Comparison of ENCODE assay signal across 17 cellular contexts in the genomic region with DNA sequence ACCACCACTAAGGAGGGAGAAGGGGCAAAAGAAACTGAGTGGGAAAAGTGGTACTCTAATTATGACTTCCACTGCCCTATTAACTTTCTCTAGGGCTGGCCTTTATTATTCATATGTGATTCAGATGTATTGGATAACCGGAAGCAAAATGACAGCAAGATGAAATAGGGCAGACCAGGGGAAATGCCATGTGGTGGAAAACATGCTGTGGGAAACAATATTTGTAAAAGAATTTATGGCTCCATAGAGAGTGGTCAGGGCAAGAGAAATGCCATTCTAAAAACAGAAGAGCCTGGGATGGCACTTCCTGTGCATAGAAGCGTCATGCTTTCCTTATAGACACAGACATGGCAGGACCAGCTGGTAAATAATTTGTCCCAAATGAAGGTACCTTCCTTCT.
DNase-seq lines count a peak whose midpoint lies in the region; ATAC-seq and TF ChIP-seq lines count a peak whose summit lies in the region.
"Had no signal": no experiment of that assay in that cellular context is flagged by ENCODE, and none has a peak within 500 bp of the region (broad histone marks: within the 10 kb centered on the region; RNA-seq: fewer than 3 reads in every experiment).

No MANE protein-coding gene starts in this region.

- H3K27me3 ChIP-seq in GM23248 (replicated peaks; ENCODE audit: insufficient read depth) (no peaks in the 10 kb centered on the region), SK-N-SH (ENCODE audit: insufficient read depth) (no peaks in the 10 kb centered on the region), skeletal muscle satellite cell (ENCODE audit: control insufficient read depth, insufficient read depth, low read length) (no peaks in the 10 kb centered on the region)
- H3K27me3 ChIP-seq: pancreas, Peyer's patch had no signal

- H4K20me1 ChIP-seq in GM23248 (ENCODE audit: insufficient read depth) (no peaks in the 10 kb centered on the region), SK-N-SH (ENCODE audit: insufficient read depth) (no peaks in the 10 kb centered on the region)

- POLR2A ChIA-PET in SK-N-SH (lab: Yijun Ruan, JAX) = no interaction called here

- TF ChIP-seq EP300 in SK-N-SH (IDR thresholded peaks at IDR 0.05; ENCODE audit: borderline replicate concordance in 1 of 2, low read depth in 1 of 2, low read length in 1 of 2) = peak in 1 of 2 experiments; percentile 88; a peak in 2 of 4 replicates

- no peak overlapping the region for H2AFZ ChIP-seq in GM23248
- peak overlapping the region; percentile 69; the same call in 1 of the 2 replicates for H2AFZ ChIP-seq in SK-N-SH (ENCODE audit: low read depth)

- ATAC-seq in HG02623 (IDR thresholded peaks at IDR 0.05; ENCODE audit: unreplicated experiment) = no peak
- ATAC-seq: pancreas; stimulated activated naive CD8-positive, alpha-beta T cell treated with anti-CD3 and anti-CD28 coated beads, Interleukin-15, amount 100 ng/mL, for 72 hours had no signal

- CTCF ChIA-PET in SK-N-SH (lab: Yijun Ruan, JAX) = interaction anchor here (1.4 kb wide), 1 partner anchor 16 kb away, joined by 4 read pairs; no protein-coding TSS in a partner anchor

- TF ChIP-seq RAD21 in SK-N-SH (IDR thresholded peaks at IDR 0.05; ENCODE audit: low read length) = no peak

- H3K27ac ChIP-seq in GM23248 (peak overlapping the region; percentile 84), SK-N-SH (ENCODE audit: low read depth in 2 of 2, low read length in 1 of 2) (peak overlapping the region; percentile 80 to 99; a peak in 3 of 4 replicates)
- H3K27ac ChIP-seq: pancreas, Peyer's patch had no signal

- no peaks in the 10 kb centered on the region; the same call in 1 of the 2 replicates for H3K9me2 ChIP-seq in GM23248 (ENCODE audit: insufficient read depth)
- H3K9me2 ChIP-seq in SK-N-SH = no peaks in the 10 kb centered on the region

- H3K9me3 ChIP-seq in GM23248 (ENCODE audit: low read depth) (no peaks in the 10 kb centered on the region), SK-N-SH (no peaks in the 10 kb centered on the region), skeletal muscle satellite cell (replicated peaks; ENCODE audit: low read length) (no peaks in the 10 kb centered on the region)
- H3K9me3 ChIP-seq: pancreas, Peyer's patch had no signal

- WGBS in GM23248 (ENCODE audit: low coverage in 1 of 2, low lambda C conversion rate in 2 of 2, missing lambda C conversion rate in 2 of 2), 2 experiments = 6% methylated on average over 2 of the region's 2 CpGs
- 14% methylated on average over 2 of the region's 2 CpGs for WGBS in SK-N-SH (ENCODE audit: low lambda C conversion rate)

- peaks cover 21% of the 10 kb centered on the region for H3K4me1 ChIP-seq in GM23248 (ENCODE audit: insufficient read depth)
- H3K4me1 ChIP-seq in SK-N-SH (ENCODE audit: control insufficient read depth in 1 of 2, insufficient read depth in 2 of 2, low read depth in 1 of 2, low read length in 1 of 2) = peaks cover 0 to 18% of the 10 kb centered on the region in 2 experiments; a peak in 1 of 4 replicates
- peaks cover 42% of the 10 kb centered on the region for H3K4me1 ChIP-seq in skeletal muscle satellite cell (ENCODE audit: control insufficient read depth, insufficient read depth, low read length)
- H3K4me1 ChIP-seq: pancreas had no signal

- in situ Hi-C loops in GM23248 (cut with MboI) = no loop called here

- TF ChIP-seq CTCF in SK-N-SH (IDR thresholded peaks at IDR 0.05) = no peak
- no peak for TF ChIP-seq CTCF in fibroblast of pulmonary artery (IDR thresholded peaks at IDR 0.05; ENCODE audit: low read length, missing control alignments)
- no peak for TF ChIP-seq CTCF in GM20000 (IDR thresholded peaks at IDR 0.05; ENCODE audit: extremely low read depth, missing control alignments)

- no peaks in the 10 kb centered on the region for H3K36me3 ChIP-seq in GM23248 (ENCODE audit: low read depth)
- H3K36me3 ChIP-seq in SK-N-SH (replicated peaks in 1 of 2; ENCODE audit: control insufficient read depth in 1 of 2, insufficient read depth in 2 of 2, low read length in 1 of 2) = no peaks in the 10 kb centered on the region
- H3K36me3 ChIP-seq in skeletal muscle satellite cell (ENCODE audit: insufficient read depth, low read length) = no peaks in the 10 kb centered on the region
- H3K36me3 ChIP-seq: pancreas, Peyer's patch had no signal

- H3K4me3 ChIP-seq in GM23248 (peak overlapping the region; percentile 42), SK-N-SH (ENCODE audit: low read depth in 2 of 2, low read length in 1 of 2) (0 out of 4 replicates have a peak overlapping the region, but pooled peaks of 1 of the 2 experiments have one; percentile 4), fibroblast of pulmonary artery (replicated peaks; ENCODE audit: low read depth, low read length) (no peak overlapping the region), skeletal muscle satellite cell (ENCODE audit: low read length) (peak overlapping the region; percentile 39)
- H3K4me3 ChIP-seq: pancreas, Peyer's patch had no signal

- H3K9ac ChIP-seq in GM23248 = peak overlapping the region; percentile 42; the same call in 1 of the 2 replicates
- H3K9ac ChIP-seq in SK-N-SH = peak overlapping the region; percentile 50; the same call in 1 of the 2 replicates
- H3K9ac ChIP-seq in skeletal muscle satellite cell (ENCODE audit: low read depth, low read length) = peak overlapping the region; percentile 76

- H3K4me2 ChIP-seq in GM23248 (ENCODE audit: unreplicated experiment) = peak overlapping the region; percentile 67
- H3K4me2 ChIP-seq in SK-N-SH = peak overlapping the region; percentile 41; the same call in 1 of the 2 replicates
- H3K4me2 ChIP-seq in skeletal muscle satellite cell (ENCODE audit: low read length) = peak overlapping the region; percentile 74

- DNase-seq in GM23248 (peak; percentile 70), SK-N-SH (no peak), fibroblast of pulmonary artery (ENCODE audit: low read depth) (peak; percentile 48), GM20000 (ENCODE audit: low spot score) (no peak), NCI-H82 (lab: John Stamatoyannopoulos, UW) (no peak), iPS-NIHi11 (ENCODE audit: low spot score) (no peak)
- DNase-seq: activated CD4-positive, alpha-beta T cell treated with anti-CD3 and anti-CD28 coated beads for 1 hour; activated CD8-positive, alpha-beta memory T cell treated with anti-CD3 and anti-CD28 coated beads, Interleukin-2, amount 50 U/mL, for 4 hours; activated naive CD4-positive, alpha-beta T cell treated with anti-CD3 and anti-CD28 coated beads, Interleukin-2, amount 10 ng/mL, durations not matched to agents 7 days and 5 days; CD8-positive, alpha-beta memory T cell; NCI-H2029; pancreas; Peyer's patch; stimulated activated naive CD8-positive, alpha-beta T cell treated with anti-CD3 and anti-CD28 coated beads, Interleukin-15, amount 100 ng/mL, for 72 hours; T-helper 1 cell had no signal

- H3F3A ChIP-seq in GM23248 (ENCODE audit: insufficient read depth) (peaks cover 20% of the 10 kb centered on the region), SK-N-SH (replicated peaks; ENCODE audit: insufficient read depth) (peaks cover 12% of the 10 kb centered on the region)

- H3K79me2 ChIP-seq in GM23248 (ENCODE audit: insufficient read depth) = no peaks in the 10 kb centered on the region
- no peaks in the 10 kb centered on the region for H3K79me2 ChIP-seq in SK-N-SH (ENCODE audit: insufficient read depth)

TF ChIP-seq in SK-N-SH, 30 proteins besides CTCF, POLR2A, EP300 and RAD21 (continues in another document):
- TF ChIP-seq POLR2AphosphoS5 (IDR thresholded peaks at IDR 0.05; ENCODE audit: low read depth, low read length) = peak; percentile 83; the same call in 1 of the 2 replicates
- TF ChIP-seq, protein P1, sequence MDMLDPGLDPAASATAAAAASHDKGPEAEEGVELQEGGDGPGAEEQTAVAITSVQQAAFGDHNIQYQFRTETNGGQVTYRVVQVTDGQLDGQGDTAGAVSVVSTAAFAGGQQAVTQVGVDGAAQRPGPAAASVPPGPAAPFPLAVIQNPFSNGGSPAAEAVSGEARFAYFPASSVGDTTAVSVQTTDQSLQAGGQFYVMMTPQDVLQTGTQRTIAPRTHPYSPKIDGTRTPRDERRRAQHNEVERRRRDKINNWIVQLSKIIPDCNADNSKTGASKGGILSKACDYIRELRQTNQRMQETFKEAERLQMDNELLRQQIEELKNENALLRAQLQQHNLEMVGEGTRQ (IDR thresholded peaks at IDR 0.05; ENCODE audit: borderline replicate concordance, low read depth, low read length) = no peak
- TF ChIP-seq NFIC (IDR thresholded peaks at IDR 0.05; ENCODE audit: borderline replicate concordance) = no peak; the same call in 1 of the 2 replicates
- TF ChIP-seq, protein P2, sequence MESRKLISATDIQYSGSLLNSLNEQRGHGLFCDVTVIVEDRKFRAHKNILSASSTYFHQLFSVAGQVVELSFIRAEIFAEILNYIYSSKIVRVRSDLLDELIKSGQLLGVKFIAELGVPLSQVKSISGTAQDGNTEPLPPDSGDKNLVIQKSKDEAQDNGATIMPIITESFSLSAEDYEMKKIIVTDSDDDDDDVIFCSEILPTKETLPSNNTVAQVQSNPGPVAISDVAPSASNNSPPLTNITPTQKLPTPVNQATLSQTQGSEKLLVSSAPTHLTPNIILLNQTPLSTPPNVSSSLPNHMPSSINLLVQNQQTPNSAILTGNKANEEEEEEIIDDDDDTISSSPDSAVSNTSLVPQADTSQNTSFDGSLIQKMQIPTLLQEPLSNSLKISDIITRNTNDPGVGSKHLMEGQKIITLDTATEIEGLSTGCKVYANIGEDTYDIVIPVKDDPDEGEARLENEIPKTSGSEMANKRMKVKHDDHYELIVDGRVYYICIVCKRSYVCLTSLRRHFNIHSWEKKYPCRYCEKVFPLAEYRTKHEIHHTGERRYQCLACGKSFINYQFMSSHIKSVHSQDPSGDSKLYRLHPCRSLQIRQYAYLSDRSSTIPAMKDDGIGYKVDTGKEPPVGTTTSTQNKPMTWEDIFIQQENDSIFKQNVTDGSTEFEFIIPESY (IDR thresholded peaks at IDR 0.05; ENCODE audit: borderline replicate concordance, low read depth) = no peak
- peak; percentile 70; the same call in 1 of the 2 replicates for TF ChIP-seq FOSL2 (IDR thresholded peaks at IDR 0.05; ENCODE audit: borderline replicate concordance, low read depth)
- TF ChIP-seq, protein P3, sequence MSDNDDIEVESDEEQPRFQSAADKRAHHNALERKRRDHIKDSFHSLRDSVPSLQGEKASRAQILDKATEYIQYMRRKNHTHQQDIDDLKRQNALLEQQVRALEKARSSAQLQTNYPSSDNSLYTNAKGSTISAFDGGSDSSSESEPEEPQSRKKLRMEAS (IDR thresholded peaks at IDR 0.05; ENCODE audit: low read depth) = peak; percentile 89
- no peak for TF ChIP-seq RCOR1 (IDR thresholded peaks at IDR 0.05; ENCODE audit: low read length)
- no peak for TF ChIP-seq CHD2 (IDR thresholded peaks at IDR 0.05; ENCODE audit: low read length, partially characterized antibody)
- peak; percentile 91 for TF ChIP-seq MEF2A (IDR thresholded peaks at IDR 0.05; ENCODE audit: borderline replicate concordance, low read depth)
- no peak for TF ChIP-seq SMC3 (IDR thresholded peaks at IDR 0.05; ENCODE audit: low read depth, low read length)
- no peak for TF ChIP-seq FOXJ3 (CRISPR knock-in tag; IDR thresholded peaks at IDR 0.05)

Comparison
In these comparisons a context has a peak if more than half of its experiments do, and no peak if none do; other contexts are left out.
1. DNase-seq: peak in GM23248 (single experiment) and fibroblast of pulmonary artery (single experiment); none in SK-N-SH (single experiment), GM20000 (single experiment), NCI-H82 (single experiment) and iPS-NIHi11 (single experiment).
2. Peak in every context shown above with its lines, with median percentiles within 50 percentile points of each other: H3K4me2 ChIP-seq and H3K9ac ChIP-seq.